Comparison of ENCODE assay signal across 10 cellular contexts in genomic region chr12:26798669-26799068, GRCh38.
"Had no signal": no experiment of that assay in that cellular context is flagged by ENCODE, and none has a peak within 500 bp of the region (broad histone marks: within the 10 kb centered on the region; RNA-seq: fewer than 3 reads in every experiment).

No MANE protein-coding gene starts in this region.

- DNase-seq: activated CD4-positive, alpha-beta T cell treated with anti-CD3 and anti-CD28 coated beads, Interleukin-2, amount 50 U/mL, for 48 hours; amniotic stem cell; dorsolateral prefrontal cortex; head of caudate nucleus; left lung; occipital lobe; retina; stimulated activated naive CD4-positive, alpha-beta T cell treated with Interleukin-2 at 50 U/mL for 16 hours; tibial artery had no signal

- H3K36me3 ChIP-seq: tibial artery had no signal

- H3K4me3 ChIP-seq: dorsolateral prefrontal cortex, left lung, tibial artery had no signal

- H3K27ac ChIP-seq: epithelial cell of prostate, left lung had no signal

- H3K9me3 ChIP-seq: left lung, tibial artery had no signal

- H3K27me3 ChIP-seq: dorsolateral prefrontal cortex, left lung, tibial artery had no signal
